Comparison of ENCODE assay signal across 1 cellular context in the genomic region with DNA sequence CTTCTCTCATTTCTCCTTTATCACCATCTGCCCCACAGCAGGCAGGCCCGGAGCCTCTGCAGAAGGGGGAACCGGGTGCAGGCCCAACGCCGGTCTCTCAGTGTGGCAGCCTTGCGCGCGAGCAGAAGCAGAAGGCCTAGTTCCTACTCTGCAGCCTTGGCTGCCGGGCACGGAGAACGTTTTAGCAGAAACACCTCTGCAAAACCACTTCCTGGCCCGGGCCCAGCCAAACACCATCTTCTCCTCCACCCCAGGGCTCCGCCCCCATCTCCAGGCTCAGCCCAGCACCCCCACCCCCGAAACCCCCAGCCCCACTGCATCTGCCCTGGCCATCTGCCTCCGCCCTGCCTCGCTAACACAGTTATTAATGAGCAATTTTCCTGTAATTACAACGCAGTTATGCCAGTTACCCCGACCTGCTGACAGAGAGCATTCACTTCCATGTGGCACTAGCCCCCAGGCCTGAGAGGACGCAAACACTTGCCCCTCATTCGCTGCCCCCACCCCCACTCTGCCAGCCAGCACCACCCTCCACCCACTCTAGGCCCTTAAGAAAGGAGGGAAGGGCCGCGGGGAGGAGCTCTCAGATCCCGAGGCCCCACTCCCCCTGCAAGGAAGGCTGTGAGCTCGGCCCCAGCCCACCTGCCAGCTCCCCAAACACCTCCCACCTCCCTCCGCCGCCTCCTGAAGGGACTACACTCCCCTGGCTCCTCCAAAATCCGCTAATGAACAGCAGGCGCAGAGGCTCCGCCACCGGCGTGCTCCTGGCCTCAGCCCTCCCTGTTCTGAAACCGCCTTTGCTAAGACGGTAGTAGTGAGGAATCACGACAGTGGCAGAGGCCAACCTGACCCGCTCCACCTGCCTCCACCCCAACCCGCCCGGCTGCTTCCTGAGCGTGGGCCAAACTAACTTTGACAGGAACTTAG.
TF ChIP-seq lines count a peak whose summit lies in the region.

No MANE protein-coding gene starts in this region.

TF ChIP-seq in K562, 482 proteins besides CTCF, POLR2A, EP300 and RAD21 (continued from another document):
- TF ChIP-seq, protein P1, sequence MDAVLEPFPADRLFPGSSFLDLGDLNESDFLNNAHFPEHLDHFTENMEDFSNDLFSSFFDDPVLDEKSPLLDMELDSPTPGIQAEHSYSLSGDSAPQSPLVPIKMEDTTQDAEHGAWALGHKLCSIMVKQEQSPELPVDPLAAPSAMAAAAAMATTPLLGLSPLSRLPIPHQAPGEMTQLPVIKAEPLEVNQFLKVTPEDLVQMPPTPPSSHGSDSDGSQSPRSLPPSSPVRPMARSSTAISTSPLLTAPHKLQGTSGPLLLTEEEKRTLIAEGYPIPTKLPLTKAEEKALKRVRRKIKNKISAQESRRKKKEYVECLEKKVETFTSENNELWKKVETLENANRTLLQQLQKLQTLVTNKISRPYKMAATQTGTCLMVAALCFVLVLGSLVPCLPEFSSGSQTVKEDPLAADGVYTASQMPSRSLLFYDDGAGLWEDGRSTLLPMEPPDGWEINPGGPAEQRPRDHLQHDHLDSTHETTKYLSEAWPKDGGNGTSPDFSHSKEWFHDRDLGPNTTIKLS (IDR thresholded peaks at IDR 0.05; ENCODE audit: borderline replicate concordance, low read depth), result no peak
- TF ChIP-seq HMGN3 (IDR thresholded peaks at IDR 0.05; ENCODE audit: borderline replicate concordance, extremely low read depth, insufficient read length, low read depth, low read length), result peak; percentile 31
- 0 out of 2 replicates have a peak, but pooled peaks have one; percentile 21 for TF ChIP-seq L3MBTL2 (IDR thresholded peaks at IDR 0.05)
- TF ChIP-seq GTF2E2 (tag; IDR thresholded peaks at IDR 0.05), result peak; percentile 1; the same call in 1 of the 2 replicates
- TF ChIP-seq, protein P2, sequence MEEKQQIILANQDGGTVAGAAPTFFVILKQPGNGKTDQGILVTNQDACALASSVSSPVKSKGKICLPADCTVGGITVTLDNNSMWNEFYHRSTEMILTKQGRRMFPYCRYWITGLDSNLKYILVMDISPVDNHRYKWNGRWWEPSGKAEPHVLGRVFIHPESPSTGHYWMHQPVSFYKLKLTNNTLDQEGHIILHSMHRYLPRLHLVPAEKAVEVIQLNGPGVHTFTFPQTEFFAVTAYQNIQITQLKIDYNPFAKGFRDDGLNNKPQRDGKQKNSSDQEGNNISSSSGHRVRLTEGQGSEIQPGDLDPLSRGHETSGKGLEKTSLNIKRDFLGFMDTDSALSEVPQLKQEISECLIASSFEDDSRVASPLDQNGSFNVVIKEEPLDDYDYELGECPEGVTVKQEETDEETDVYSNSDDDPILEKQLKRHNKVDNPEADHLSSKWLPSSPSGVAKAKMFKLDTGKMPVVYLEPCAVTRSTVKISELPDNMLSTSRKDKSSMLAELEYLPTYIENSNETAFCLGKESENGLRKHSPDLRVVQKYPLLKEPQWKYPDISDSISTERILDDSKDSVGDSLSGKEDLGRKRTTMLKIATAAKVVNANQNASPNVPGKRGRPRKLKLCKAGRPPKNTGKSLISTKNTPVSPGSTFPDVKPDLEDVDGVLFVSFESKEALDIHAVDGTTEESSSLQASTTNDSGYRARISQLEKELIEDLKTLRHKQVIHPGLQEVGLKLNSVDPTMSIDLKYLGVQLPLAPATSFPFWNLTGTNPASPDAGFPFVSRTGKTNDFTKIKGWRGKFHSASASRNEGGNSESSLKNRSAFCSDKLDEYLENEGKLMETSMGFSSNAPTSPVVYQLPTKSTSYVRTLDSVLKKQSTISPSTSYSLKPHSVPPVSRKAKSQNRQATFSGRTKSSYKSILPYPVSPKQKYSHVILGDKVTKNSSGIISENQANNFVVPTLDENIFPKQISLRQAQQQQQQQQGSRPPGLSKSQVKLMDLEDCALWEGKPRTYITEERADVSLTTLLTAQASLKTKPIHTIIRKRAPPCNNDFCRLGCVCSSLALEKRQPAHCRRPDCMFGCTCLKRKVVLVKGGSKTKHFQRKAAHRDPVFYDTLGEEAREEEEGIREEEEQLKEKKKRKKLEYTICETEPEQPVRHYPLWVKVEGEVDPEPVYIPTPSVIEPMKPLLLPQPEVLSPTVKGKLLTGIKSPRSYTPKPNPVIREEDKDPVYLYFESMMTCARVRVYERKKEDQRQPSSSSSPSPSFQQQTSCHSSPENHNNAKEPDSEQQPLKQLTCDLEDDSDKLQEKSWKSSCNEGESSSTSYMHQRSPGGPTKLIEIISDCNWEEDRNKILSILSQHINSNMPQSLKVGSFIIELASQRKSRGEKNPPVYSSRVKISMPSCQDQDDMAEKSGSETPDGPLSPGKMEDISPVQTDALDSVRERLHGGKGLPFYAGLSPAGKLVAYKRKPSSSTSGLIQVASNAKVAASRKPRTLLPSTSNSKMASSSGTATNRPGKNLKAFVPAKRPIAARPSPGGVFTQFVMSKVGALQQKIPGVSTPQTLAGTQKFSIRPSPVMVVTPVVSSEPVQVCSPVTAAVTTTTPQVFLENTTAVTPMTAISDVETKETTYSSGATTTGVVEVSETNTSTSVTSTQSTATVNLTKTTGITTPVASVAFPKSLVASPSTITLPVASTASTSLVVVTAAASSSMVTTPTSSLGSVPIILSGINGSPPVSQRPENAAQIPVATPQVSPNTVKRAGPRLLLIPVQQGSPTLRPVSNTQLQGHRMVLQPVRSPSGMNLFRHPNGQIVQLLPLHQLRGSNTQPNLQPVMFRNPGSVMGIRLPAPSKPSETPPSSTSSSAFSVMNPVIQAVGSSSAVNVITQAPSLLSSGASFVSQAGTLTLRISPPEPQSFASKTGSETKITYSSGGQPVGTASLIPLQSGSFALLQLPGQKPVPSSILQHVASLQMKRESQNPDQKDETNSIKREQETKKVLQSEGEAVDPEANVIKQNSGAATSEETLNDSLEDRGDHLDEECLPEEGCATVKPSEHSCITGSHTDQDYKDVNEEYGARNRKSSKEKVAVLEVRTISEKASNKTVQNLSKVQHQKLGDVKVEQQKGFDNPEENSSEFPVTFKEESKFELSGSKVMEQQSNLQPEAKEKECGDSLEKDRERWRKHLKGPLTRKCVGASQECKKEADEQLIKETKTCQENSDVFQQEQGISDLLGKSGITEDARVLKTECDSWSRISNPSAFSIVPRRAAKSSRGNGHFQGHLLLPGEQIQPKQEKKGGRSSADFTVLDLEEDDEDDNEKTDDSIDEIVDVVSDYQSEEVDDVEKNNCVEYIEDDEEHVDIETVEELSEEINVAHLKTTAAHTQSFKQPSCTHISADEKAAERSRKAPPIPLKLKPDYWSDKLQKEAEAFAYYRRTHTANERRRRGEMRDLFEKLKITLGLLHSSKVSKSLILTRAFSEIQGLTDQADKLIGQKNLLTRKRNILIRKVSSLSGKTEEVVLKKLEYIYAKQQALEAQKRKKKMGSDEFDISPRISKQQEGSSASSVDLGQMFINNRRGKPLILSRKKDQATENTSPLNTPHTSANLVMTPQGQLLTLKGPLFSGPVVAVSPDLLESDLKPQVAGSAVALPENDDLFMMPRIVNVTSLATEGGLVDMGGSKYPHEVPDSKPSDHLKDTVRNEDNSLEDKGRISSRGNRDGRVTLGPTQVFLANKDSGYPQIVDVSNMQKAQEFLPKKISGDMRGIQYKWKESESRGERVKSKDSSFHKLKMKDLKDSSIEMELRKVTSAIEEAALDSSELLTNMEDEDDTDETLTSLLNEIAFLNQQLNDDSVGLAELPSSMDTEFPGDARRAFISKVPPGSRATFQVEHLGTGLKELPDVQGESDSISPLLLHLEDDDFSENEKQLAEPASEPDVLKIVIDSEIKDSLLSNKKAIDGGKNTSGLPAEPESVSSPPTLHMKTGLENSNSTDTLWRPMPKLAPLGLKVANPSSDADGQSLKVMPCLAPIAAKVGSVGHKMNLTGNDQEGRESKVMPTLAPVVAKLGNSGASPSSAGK (IDR thresholded peaks at IDR 0.05), result peak; percentile 68; the same call in 1 of the 2 replicates
